In genomic region chr6:74971631-74972030, GRCh38 we compare ENCODE assay signal across 24 cellular contexts.
"Had no signal": no experiment of that assay in that cellular context is flagged by ENCODE, and none has a peak within 500 bp of the region (broad histone marks: within the 10 kb centered on the region; RNA-seq: fewer than 3 reads in every experiment).

No MANE protein-coding gene starts in this region.

- H3K36me3 Mint-ChIP-seq: activated naive CD4-positive, alpha-beta T cell treated with anti-CD3 and anti-CD28 coated beads, Interleukin-2, amount 10 ng/mL, durations not matched to agents 7 days and 5 days; mesothelial cell of epicardium; stimulated activated naive B cell treated with anti-CD40 and anti-IgM and Interleukin-4, amounts not matched to agents 10 μg/mL and 1 μg/mL and 100 μg/mL, for 72 hours had no signal

- DNase-seq: activated CD4-positive, alpha-beta T cell treated with anti-CD3 and anti-CD28 coated beads for 1 hour; activated CD8-positive, alpha-beta memory T cell treated with anti-CD3 and anti-CD28 coated beads for 24 hours; activated CD8-positive, alpha-beta memory T cell treated with anti-CD3 and anti-CD28 coated beads, Interleukin-2, amount 50 U/mL, for 48 hours; activated effector memory CD4-positive, alpha-beta T cell treated with Interleukin-2 at 50 U/mL for 16 hours; activated naive CD4-positive, alpha-beta T cell treated with anti-CD3 and anti-CD28 coated beads, Interleukin-2, amount 10 ng/mL, durations not matched to agents 7 days and 5 days; activated naive CD8-positive, alpha-beta T cell treated with anti-CD3 and anti-CD28 coated beads, Interleukin-2, amount 50 U/mL, for 24 hours; activated T-cell treated with anti-CD3 and anti-CD28 coated beads, Interleukin-2, amount 50 U/mL, for 48 hours; cortex of kidney; effector CD4-positive, alpha-beta T cell; esophagus squamous epithelium; foreskin melanocyte; glutamatergic neuron; hypothalamus; kidney; left lung; occipital lobe; retina; stimulated activated naive B cell treated with anti-CD40 and anti-IgM and Interleukin-4, amounts not matched to agents 10 μg/mL and 1 μg/mL and 100 μg/mL, for 72 hours; upper lobe of left lung; WERI-Rb-1 had no signal

- H3K9me3 ChIP-seq: ascending aorta, esophagus squamous epithelium, left lung, thoracic aorta, upper lobe of left lung had no signal

- FAIRE-seq: kidney had no signal

- H3K4me3 Mint-ChIP-seq: activated naive CD4-positive, alpha-beta T cell treated with anti-CD3 and anti-CD28 coated beads, Interleukin-2, amount 10 ng/mL, durations not matched to agents 7 days and 5 days; activated naive CD8-positive, alpha-beta T cell treated with anti-CD3 and anti-CD28 coated beads, Interleukin-2, amount 50 U/mL, for 24 hours; central memory CD8-positive, alpha-beta T cell; mesothelial cell of epicardium; stimulated activated naive B cell treated with anti-CD40 and anti-IgM and Interleukin-4, amounts not matched to agents 10 μg/mL and 1 μg/mL and 100 μg/mL, for 72 hours had no signal

- ATAC-seq: activated naive CD8-positive, alpha-beta T cell treated with anti-CD3 and anti-CD28 coated beads, Interleukin-2, amount 50 U/mL, for 24 hours; left lung; stimulated activated naive B cell treated with anti-CD40 and anti-IgM and Interleukin-4, amounts not matched to agents 10 μg/mL and 1 μg/mL and 100 μg/mL, for 72 hours had no signal

- H3K27ac Mint-ChIP-seq: activated naive CD4-positive, alpha-beta T cell treated with anti-CD3 and anti-CD28 coated beads, Interleukin-2, amount 10 ng/mL, durations not matched to agents 7 days and 5 days; activated naive CD8-positive, alpha-beta T cell treated with anti-CD3 and anti-CD28 coated beads, Interleukin-2, amount 50 U/mL, for 24 hours; mesothelial cell of epicardium; stimulated activated naive B cell treated with anti-CD40 and anti-IgM and Interleukin-4, amounts not matched to agents 10 μg/mL and 1 μg/mL and 100 μg/mL, for 72 hours had no signal

- H3K4me3 ChIP-seq: ascending aorta, esophagus squamous epithelium, left lung, thoracic aorta, upper lobe of left lung had no signal

- H3K4me1 Mint-ChIP-seq: activated naive CD4-positive, alpha-beta T cell treated with anti-CD3 and anti-CD28 coated beads, Interleukin-2, amount 10 ng/mL, durations not matched to agents 7 days and 5 days; activated naive CD8-positive, alpha-beta T cell treated with anti-CD3 and anti-CD28 coated beads, Interleukin-2, amount 50 U/mL, for 24 hours; central memory CD8-positive, alpha-beta T cell; stimulated activated naive B cell treated with anti-CD40 and anti-IgM and Interleukin-4, amounts not matched to agents 10 μg/mL and 1 μg/mL and 100 μg/mL, for 72 hours had no signal

- H3K9me3 Mint-ChIP-seq: activated naive CD4-positive, alpha-beta T cell treated with anti-CD3 and anti-CD28 coated beads, Interleukin-2, amount 10 ng/mL, durations not matched to agents 7 days and 5 days had no signal

- H3K27me3 ChIP-seq: ascending aorta, esophagus squamous epithelium, left lung, upper lobe of left lung had no signal

- H3K36me3 ChIP-seq: ascending aorta, esophagus squamous epithelium, left lung, thoracic aorta, upper lobe of left lung, WERI-Rb-1 had no signal

- H3K27ac ChIP-seq: ascending aorta, esophagus squamous epithelium, left lung, thoracic aorta, upper lobe of left lung, WERI-Rb-1 had no signal

- H3K4me1 ChIP-seq: ascending aorta, left lung, upper lobe of left lung had no signal

- H3K27me3 Mint-ChIP-seq: activated naive CD4-positive, alpha-beta T cell treated with anti-CD3 and anti-CD28 coated beads, Interleukin-2, amount 10 ng/mL, durations not matched to agents 7 days and 5 days; activated naive CD8-positive, alpha-beta T cell treated with anti-CD3 and anti-CD28 coated beads, Interleukin-2, amount 50 U/mL, for 24 hours; central memory CD8-positive, alpha-beta T cell; stimulated activated naive B cell treated with anti-CD40 and anti-IgM and Interleukin-4, amounts not matched to agents 10 μg/mL and 1 μg/mL and 100 μg/mL, for 72 hours had no signal
